ENCODE assay signal across 1 cellular context in the genomic region with DNA sequence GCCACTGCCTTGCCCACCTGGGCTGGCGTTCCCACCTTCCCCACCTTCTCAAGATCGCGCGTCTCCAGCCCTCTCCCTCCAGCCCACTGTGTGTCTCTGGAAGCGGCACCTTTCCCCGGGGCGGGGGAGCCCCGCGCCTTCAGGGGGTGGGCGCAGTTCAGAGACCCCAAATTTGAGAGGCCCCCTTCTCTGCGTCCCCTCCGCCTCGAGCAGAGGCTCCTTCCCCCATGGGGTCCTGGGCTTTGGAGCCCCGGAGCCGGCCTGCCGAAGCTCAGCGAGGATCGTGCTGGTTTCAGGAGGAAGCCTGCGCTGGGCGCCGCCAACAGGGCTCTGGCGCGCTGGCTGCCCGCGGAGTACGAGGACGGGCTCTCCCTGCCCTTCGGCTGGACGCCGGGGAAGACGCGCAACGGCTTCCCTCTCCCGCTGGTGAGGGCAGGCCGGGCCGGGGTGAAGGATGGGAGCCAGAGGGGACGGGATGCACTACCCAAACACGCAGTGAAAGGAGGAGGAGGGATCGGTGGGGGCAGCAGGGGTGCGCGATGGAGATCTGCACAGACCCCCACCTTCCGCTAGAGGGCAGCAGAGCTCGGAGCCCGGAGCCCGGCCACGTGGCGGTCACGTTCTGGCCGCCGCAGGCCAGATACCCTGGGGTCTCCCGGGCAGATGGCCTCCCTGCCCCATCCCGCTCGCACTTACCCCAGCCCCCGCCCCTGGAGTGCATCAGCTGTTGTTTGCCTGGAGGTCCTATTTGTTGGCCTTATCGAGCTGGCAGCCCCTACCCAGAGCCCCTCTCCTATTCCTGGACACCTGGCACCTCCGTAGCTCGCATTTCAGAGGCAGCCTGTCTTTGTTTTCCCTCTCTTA.
TF ChIP-seq lines count a peak whose summit lies in the region.

No MANE protein-coding gene starts in this region.

TF ChIP-seq in HepG2, 621 proteins besides CTCF, POLR2A, EP300 and RAD21 (continued from another document and continues in another):
- TF ChIP-seq, protein P1, sequence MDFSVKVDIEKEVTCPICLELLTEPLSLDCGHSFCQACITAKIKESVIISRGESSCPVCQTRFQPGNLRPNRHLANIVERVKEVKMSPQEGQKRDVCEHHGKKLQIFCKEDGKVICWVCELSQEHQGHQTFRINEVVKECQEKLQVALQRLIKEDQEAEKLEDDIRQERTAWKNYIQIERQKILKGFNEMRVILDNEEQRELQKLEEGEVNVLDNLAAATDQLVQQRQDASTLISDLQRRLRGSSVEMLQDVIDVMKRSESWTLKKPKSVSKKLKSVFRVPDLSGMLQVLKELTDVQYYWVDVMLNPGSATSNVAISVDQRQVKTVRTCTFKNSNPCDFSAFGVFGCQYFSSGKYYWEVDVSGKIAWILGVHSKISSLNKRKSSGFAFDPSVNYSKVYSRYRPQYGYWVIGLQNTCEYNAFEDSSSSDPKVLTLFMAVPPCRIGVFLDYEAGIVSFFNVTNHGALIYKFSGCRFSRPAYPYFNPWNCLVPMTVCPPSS (IDR thresholded peaks at IDR 0.05): no peak
- TF ChIP-seq, protein P2, sequence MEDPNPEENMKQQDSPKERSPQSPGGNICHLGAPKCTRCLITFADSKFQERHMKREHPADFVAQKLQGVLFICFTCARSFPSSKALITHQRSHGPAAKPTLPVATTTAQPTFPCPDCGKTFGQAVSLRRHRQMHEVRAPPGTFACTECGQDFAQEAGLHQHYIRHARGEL (CRISPR knock-in tag; IDR thresholded peaks at IDR 0.05): no peak
- TF ChIP-seq HMG20B (CRISPR knock-in tag; conservative IDR thresholded peaks at IDR 0.05) (0 out of 2 replicates have a peak, but pooled peaks have one; percentile 17), ZNF235 (CRISPR knock-in tag; IDR thresholded peaks at IDR 0.05; ENCODE audit: borderline replicate concordance) (peak; percentile 88; the same call in 1 of the 2 replicates), SIN3A (IDR thresholded peaks at IDR 0.05; ENCODE audit: borderline replicate concordance, low read depth, low read length) (no peak), NFIC (IDR thresholded peaks at IDR 0.05; ENCODE audit: low read length) (no peak), HOXA9 (CRISPR knock-in tag; IDR thresholded peaks at IDR 0.05; ENCODE audit: borderline replicate concordance) (peak; percentile 76; the same call in 1 of the 2 replicates), TOPORS (CRISPR knock-in tag; IDR thresholded peaks at IDR 0.05) (0 out of 2 replicates have a peak, but pooled peaks have one; percentile 79), MAF1 (CRISPR knock-in tag; IDR thresholded peaks at IDR 0.05; ENCODE audit: borderline replicate concordance) (peak; percentile 90; the same call in 1 of the 2 replicates), JUNB (CRISPR knock-in tag; IDR thresholded peaks at IDR 0.05; ENCODE audit: borderline replicate concordance) (0 out of 2 replicates have a peak, but pooled peaks have one; percentile 49), NCOR1 (IDR thresholded peaks at IDR 0.05; ENCODE audit: borderline replicate concordance, low read length) (no peak), TBX3 (IDR thresholded peaks at IDR 0.05; ENCODE audit: borderline replicate concordance) (no peak), ZFP41 (CRISPR knock-in tag; IDR thresholded peaks at IDR 0.05; ENCODE audit: borderline replicate concordance) (peak; percentile 90; the same call in 1 of the 2 replicates), ZNF780A (CRISPR knock-in tag; IDR thresholded peaks at IDR 0.05) (peak; percentile 81), DR1 (CRISPR knock-in tag; IDR thresholded peaks at IDR 0.05) (peak; percentile 36; the same call in 1 of the 2 replicates), ZNF615 (CRISPR knock-in tag; IDR thresholded peaks at IDR 0.05; ENCODE audit: borderline replicate concordance) (no peak), SAFB2 (CRISPR knock-in tag; IDR thresholded peaks at IDR 0.05; ENCODE audit: borderline replicate concordance, low read depth) (no peak), MYNN (CRISPR knock-in tag; IDR thresholded peaks at IDR 0.05; ENCODE audit: low read depth) (no peak)
- TF ChIP-seq, protein P3, sequence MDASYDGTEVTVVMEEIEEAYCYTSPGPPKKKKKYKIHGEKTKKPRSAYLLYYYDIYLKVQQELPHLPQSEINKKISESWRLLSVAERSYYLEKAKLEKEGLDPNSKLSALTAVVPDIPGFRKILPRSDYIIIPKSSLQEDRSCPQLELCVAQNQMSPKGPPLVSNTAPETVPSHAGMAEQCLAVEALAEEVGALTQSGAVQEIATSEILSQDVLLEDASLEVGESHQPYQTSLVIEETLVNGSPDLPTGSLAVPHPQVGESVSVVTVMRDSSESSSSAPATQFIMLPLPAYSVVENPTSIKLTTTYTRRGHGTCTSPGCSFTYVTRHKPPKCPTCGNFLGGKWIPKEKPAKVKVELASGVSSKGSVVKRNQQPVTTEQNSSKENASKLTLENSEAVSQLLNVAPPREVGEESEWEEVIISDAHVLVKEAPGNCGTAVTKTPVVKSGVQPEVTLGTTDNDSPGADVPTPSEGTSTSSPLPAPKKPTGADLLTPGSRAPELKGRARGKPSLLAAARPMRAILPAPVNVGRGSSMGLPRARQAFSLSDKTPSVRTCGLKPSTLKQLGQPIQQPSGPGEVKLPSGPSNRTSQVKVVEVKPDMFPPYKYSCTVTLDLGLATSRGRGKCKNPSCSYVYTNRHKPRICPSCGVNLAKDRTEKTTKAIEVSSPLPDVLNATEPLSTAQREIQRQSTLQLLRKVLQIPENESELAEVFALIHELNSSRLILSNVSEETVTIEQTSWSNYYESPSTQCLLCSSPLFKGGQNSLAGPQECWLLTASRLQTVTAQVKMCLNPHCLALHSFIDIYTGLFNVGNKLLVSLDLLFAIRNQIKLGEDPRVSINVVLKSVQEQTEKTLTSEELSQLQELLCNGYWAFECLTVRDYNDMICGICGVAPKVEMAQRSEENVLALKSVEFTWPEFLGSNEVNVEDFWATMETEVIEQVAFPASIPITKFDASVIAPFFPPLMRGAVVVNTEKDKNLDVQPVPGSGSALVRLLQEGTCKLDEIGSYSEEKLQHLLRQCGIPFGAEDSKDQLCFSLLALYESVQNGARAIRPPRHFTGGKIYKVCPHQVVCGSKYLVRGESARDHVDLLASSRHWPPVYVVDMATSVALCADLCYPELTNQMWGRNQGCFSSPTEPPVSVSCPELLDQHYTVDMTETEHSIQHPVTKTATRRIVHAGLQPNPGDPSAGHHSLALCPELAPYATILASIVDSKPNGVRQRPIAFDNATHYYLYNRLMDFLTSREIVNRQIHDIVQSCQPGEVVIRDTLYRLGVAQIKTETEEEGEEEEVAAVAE (CRISPR knock-in tag; IDR thresholded peaks at IDR 0.05; ENCODE audit: borderline replicate concordance): no peak
- TF ChIP-seq, protein P4, sequence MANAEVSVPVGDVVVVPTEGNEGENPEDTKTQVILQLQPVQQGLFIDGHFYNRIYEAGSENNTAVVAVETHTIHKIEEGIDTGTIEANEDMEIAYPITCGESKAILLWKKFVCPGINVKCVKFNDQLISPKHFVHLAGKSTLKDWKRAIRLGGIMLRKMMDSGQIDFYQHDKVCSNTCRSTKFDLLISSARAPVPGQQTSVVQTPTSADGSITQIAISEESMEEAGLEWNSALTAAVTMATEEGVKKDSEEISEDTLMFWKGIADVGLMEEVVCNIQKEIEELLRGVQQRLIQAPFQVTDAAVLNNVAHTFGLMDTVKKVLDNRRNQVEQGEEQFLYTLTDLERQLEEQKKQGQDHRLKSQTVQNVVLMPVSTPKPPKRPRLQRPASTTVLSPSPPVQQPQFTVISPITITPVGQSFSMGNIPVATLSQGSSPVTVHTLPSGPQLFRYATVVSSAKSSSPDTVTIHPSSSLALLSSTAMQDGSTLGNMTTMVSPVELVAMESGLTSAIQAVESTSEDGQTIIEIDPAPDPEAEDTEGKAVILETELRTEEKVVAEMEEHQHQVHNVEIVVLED (CRISPR knock-in tag; IDR thresholded peaks at IDR 0.05; ENCODE audit: borderline replicate concordance): peak; percentile 57
- TF ChIP-seq, protein P5, sequence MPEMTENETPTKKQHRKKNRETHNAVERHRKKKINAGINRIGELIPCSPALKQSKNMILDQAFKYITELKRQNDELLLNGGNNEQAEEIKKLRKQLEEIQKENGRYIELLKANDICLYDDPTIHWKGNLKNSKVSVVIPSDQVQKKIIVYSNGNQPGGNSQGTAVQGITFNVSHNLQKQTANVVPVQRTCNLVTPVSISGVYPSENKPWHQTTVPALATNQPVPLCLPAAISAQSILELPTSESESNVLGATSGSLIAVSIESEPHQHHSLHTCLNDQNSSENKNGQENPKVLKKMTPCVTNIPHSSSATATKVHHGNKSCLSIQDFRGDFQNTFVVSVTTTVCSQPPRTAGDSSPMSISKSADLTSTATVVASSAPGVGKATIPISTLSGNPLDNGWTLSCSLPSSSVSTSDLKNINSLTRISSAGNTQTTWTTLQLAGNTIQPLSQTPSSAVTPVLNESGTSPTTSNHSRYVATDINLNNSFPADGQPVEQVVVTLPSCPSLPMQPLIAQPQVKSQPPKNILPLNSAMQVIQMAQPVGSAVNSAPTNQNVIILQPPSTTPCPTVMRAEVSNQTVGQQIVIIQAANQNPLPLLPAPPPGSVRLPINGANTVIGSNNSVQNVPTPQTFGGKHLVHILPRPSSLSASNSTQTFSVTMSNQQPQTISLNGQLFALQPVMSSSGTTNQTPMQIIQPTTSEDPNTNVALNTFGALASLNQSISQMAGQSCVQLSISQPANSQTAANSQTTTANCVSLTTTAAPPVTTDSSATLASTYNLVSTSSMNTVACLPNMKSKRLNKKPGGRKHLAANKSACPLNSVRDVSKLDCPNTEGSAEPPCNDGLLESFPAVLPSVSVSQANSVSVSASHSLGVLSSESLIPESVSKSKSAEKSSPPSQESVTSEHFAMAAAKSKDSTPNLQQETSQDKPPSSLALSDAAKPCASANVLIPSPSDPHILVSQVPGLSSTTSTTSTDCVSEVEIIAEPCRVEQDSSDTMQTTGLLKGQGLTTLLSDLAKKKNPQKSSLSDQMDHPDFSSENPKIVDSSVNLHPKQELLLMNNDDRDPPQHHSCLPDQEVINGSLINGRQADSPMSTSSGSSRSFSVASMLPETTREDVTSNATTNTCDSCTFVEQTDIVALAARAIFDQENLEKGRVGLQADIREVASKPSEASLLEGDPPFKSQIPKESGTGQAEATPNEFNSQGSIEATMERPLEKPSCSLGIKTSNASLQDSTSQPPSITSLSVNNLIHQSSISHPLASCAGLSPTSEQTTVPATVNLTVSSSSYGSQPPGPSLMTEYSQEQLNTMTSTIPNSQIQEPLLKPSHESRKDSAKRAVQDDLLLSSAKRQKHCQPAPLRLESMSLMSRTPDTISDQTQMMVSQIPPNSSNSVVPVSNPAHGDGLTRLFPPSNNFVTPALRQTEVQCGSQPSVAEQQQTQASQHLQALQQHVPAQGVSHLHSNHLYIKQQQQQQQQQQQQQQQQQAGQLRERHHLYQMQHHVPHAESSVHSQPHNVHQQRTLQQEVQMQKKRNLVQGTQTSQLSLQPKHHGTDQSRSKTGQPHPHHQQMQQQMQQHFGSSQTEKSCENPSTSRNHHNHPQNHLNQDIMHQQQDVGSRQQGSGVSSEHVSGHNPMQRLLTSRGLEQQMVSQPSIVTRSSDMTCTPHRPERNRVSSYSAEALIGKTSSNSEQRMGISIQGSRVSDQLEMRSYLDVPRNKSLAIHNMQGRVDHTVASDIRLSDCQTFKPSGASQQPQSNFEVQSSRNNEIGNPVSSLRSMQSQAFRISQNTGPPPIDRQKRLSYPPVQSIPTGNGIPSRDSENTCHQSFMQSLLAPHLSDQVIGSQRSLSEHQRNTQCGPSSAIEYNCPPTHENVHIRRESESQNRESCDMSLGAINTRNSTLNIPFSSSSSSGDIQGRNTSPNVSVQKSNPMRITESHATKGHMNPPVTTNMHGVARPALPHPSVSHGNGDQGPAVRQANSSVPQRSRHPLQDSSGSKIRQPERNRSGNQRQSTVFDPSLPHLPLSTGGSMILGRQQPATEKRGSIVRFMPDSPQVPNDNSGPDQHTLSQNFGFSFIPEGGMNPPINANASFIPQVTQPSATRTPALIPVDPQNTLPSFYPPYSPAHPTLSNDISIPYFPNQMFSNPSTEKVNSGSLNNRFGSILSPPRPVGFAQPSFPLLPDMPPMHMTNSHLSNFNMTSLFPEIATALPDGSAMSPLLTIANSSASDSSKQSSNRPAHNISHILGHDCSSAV (CRISPR knock-in tag; IDR thresholded peaks at IDR 0.05; ENCODE audit: borderline replicate concordance): no peak
- TF ChIP-seq, protein P6, sequence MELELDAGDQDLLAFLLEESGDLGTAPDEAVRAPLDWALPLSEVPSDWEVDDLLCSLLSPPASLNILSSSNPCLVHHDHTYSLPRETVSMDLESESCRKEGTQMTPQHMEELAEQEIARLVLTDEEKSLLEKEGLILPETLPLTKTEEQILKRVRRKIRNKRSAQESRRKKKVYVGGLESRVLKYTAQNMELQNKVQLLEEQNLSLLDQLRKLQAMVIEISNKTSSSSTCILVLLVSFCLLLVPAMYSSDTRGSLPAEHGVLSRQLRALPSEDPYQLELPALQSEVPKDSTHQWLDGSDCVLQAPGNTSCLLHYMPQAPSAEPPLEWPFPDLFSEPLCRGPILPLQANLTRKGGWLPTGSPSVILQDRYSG (CRISPR knock-in tag; IDR thresholded peaks at IDR 0.05): 0 out of 2 replicates have a peak, but pooled peaks have one; percentile 85
- TF ChIP-seq, protein P7, sequence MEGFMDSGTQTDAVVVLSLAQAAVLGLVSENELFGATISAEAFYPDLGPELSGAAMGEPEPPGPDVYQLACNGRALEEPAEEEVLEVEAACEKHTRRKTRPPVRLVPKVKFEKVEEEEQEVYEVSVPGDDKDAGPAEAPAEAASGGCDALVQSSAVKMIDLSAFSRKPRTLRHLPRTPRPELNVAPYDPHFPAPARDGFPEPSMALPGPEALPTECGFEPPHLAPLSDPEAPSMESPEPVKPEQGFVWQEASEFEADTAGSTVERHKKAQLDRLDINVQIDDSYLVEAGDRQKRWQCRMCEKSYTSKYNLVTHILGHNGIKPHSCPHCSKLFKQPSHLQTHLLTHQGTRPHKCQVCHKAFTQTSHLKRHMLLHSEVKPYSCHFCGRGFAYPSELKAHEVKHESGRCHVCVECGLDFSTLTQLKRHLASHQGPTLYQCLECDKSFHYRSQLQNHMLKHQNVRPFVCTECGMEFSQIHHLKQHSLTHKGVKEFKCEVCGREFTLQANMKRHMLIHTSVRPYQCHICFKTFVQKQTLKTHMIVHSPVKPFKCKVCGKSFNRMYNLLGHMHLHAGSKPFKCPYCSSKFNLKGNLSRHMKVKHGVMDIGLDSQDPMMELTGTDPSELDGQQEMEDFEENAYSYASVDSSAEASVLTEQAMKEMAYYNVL (CRISPR knock-in tag; IDR thresholded peaks at IDR 0.05; ENCODE audit: borderline replicate concordance): no peak; the same call in 1 of the 2 replicates
- TF ChIP-seq, protein P8, sequence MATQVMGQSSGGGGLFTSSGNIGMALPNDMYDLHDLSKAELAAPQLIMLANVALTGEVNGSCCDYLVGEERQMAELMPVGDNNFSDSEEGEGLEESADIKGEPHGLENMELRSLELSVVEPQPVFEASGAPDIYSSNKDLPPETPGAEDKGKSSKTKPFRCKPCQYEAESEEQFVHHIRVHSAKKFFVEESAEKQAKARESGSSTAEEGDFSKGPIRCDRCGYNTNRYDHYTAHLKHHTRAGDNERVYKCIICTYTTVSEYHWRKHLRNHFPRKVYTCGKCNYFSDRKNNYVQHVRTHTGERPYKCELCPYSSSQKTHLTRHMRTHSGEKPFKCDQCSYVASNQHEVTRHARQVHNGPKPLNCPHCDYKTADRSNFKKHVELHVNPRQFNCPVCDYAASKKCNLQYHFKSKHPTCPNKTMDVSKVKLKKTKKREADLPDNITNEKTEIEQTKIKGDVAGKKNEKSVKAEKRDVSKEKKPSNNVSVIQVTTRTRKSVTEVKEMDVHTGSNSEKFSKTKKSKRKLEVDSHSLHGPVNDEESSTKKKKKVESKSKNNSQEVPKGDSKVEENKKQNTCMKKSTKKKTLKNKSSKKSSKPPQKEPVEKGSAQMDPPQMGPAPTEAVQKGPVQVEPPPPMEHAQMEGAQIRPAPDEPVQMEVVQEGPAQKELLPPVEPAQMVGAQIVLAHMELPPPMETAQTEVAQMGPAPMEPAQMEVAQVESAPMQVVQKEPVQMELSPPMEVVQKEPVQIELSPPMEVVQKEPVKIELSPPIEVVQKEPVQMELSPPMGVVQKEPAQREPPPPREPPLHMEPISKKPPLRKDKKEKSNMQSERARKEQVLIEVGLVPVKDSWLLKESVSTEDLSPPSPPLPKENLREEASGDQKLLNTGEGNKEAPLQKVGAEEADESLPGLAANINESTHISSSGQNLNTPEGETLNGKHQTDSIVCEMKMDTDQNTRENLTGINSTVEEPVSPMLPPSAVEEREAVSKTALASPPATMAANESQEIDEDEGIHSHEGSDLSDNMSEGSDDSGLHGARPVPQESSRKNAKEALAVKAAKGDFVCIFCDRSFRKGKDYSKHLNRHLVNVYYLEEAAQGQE (IDR thresholded peaks at IDR 0.05; ENCODE audit: borderline replicate concordance in 1 of 2, low read depth in 1 of 2, low read length in 2 of 2): no peak
